ENCODE assay signal across 13 cellular contexts in the genomic region with DNA sequence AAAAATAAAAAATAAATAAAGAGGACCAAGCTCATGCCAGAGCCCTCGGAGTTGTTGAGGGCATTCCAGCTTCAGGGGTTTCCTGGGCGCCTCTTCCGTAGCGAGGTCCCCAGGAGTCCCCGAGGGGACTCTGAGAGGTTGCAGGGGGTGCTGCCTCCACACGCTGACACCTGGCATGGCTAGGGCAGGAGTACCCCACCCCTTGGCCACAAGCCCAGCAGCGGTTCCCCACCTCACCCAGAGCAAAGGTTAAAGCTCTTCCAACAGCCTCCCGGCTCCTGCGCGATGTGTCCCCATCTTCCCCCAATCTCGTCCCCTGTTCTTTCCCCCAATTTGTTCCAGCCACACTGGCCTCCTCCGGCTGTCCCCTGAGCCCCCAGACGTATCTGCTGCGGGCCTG. TPM values are rescaled to one million over a fixed set of nuclear protein-coding genes. Genes with fewer than 3 reads are reported as not detected.
DNase-seq lines count a peak whose midpoint lies in the region; ATAC-seq and TF ChIP-seq lines count a peak whose summit lies in the region.
"Had no signal": no experiment of that assay in that cellular context is flagged by ENCODE, and none has a peak within 500 bp of the region (broad histone marks: within the 10 kb centered on the region; RNA-seq: fewer than 3 reads in every experiment).

No MANE protein-coding gene starts in this region.

- POLR2A ChIA-PET in A673 (lab: Charles Lee; ENCODE audit: low non-redundant PET), result no interaction called here

- H3K36me3 Mint-ChIP-seq in activated naive CD4-positive, alpha-beta T cell treated with anti-CD3 and anti-CD28 coated beads, Interleukin-2, amount 50 U/mL, for 24 hours, result no peaks in the 10 kb centered on the region
- no peaks in the 10 kb centered on the region for H3K36me3 Mint-ChIP-seq in activated naive CD4-positive, alpha-beta T cell treated with anti-CD3 and anti-CD28 coated beads, Interleukin-2, amount 50 U/mL, for 72 hours
- peaks cover 2 to 4% of the 10 kb centered on the region in 2 donors for H3K36me3 Mint-ChIP-seq in CD14-positive monocyte
- H3K36me3 Mint-ChIP-seq in stimulated activated memory B cell treated with anti-CD40 and anti-IgM and Interleukin-4, amounts not matched to agents 10 μg/mL and 1 μg/mL and 100 μg/mL, for 72 hours, result no peaks in the 10 kb centered on the region

- H3K9me3 Mint-ChIP-seq in activated naive CD4-positive, alpha-beta T cell treated with anti-CD3 and anti-CD28 coated beads, Interleukin-2, amount 50 U/mL, for 24 hours, result no peaks in the 10 kb centered on the region
- H3K9me3 Mint-ChIP-seq in activated naive CD4-positive, alpha-beta T cell treated with anti-CD3 and anti-CD28 coated beads, Interleukin-2, amount 50 U/mL, for 72 hours, result no peaks in the 10 kb centered on the region
- peaks cover 0 to 12% (median 3%) of the 10 kb centered on the region in 7 donors for H3K9me3 Mint-ChIP-seq in CD14-positive monocyte
- no peaks in the 10 kb centered on the region for H3K9me3 Mint-ChIP-seq in stimulated activated memory B cell treated with anti-CD40 and anti-IgM and Interleukin-4, amounts not matched to agents 10 μg/mL and 1 μg/mL and 100 μg/mL, for 72 hours
- H3K9me3 Mint-ChIP-seq: CD4-positive, alpha-beta T cell; GM23338 had no signal

- BruUV-seq in A673 (replicated peaks; lab: Mats Ljungman, UMichigan), result no TSS peak

- H3K36me3 ChIP-seq in mucosa of descending colon (ENCODE audit: low read depth), result no peaks in the 10 kb centered on the region
- no peaks in the 10 kb centered on the region for H3K36me3 ChIP-seq in A673 (ENCODE audit: insufficient read depth, low read length, poor library complexity, severe bottlenecking)

- H3K9me3 ChIP-seq in mucosa of descending colon (no peaks in the 10 kb centered on the region), A673 (ENCODE audit: low read depth, low read length, poor library complexity, severe bottlenecking) (no peaks in the 10 kb centered on the region)
- H3K9me3 ChIP-seq: A549, Caco-2 had no signal

- TF ChIP-seq CTCF in CD14-positive monocyte (IDR thresholded peaks at IDR 0.05), result no peak
- no peak for TF ChIP-seq CTCF in mucosa of descending colon (IDR thresholded peaks at IDR 0.05)
- no peak for TF ChIP-seq CTCF in A673 (conservative IDR thresholded peaks at IDR 0.05; ENCODE audit: low read depth, low read length)

- intact Hi-C loops in CD14-positive monocyte (cut with micrococcal nuclease) (no loop called here), mucosa of descending colon (cut with DNase I, micrococcal nuclease) (no loop called here), A673 (cut with micrococcal nuclease; ENCODE audit: unreplicated experiment) (no loop called here)

- DNase-seq in activated naive CD4-positive, alpha-beta T cell treated with anti-CD3 and anti-CD28 coated beads, Interleukin-2, amount 50 U/mL, for 72 hours (ENCODE audit: low spot score in 2 of 2), result no peak
- no peak for DNase-seq in CD14-positive monocyte (ENCODE audit: low spot score)
- no peak for DNase-seq in mucosa of descending colon
- no peak for DNase-seq in effector CD4-positive, alpha-beta T cell
- DNase-seq in A673 (ENCODE audit: low spot score), result no peak
- DNase-seq: C1 segment of cervical spinal cord; Caco-2; CD4-positive, alpha-beta T cell had no signal

- H3K4me1 Mint-ChIP-seq in activated naive CD4-positive, alpha-beta T cell treated with anti-CD3 and anti-CD28 coated beads, Interleukin-2, amount 50 U/mL, for 24 hours, result peaks cover 8% of the 10 kb centered on the region
- H3K4me1 Mint-ChIP-seq in CD14-positive monocyte, result peaks cover 46% of the 10 kb centered on the region
- peaks cover 44% of the 10 kb centered on the region for H3K4me1 Mint-ChIP-seq in stimulated activated memory B cell treated with anti-CD40 and anti-IgM and Interleukin-4, amounts not matched to agents 10 μg/mL and 1 μg/mL and 100 μg/mL, for 72 hours

- ATAC-seq in activated naive CD4-positive, alpha-beta T cell treated with anti-CD3 and anti-CD28 coated beads, Interleukin-2, amount 50 U/mL, for 72 hours, result no peak
- peak; percentile 22 for ATAC-seq in mucosa of descending colon
- ATAC-seq in stimulated activated memory B cell treated with anti-CD40 and anti-IgM and Interleukin-4, amounts not matched to agents 10 μg/mL and 1 μg/mL and 100 μg/mL, for 72 hours, result no peak
- ATAC-seq: A549, GM23338 had no signal

- H3K27me3 ChIP-seq in A673 (replicated peaks; ENCODE audit: insufficient read depth, low read depth, low read length, poor library complexity), result peaks cover 31% of the 10 kb centered on the region

- CTCF ChIA-PET in A673 (lab: Charles Lee), result no interaction called here

- H3K4me3 Mint-ChIP-seq in activated naive CD4-positive, alpha-beta T cell treated with anti-CD3 and anti-CD28 coated beads, Interleukin-2, amount 50 U/mL, for 24 hours, result no peak overlapping the region
- no peak overlapping the region for H3K4me3 Mint-ChIP-seq in CD14-positive monocyte
- no peak overlapping the region for H3K4me3 Mint-ChIP-seq in stimulated activated memory B cell treated with anti-CD40 and anti-IgM and Interleukin-4, amounts not matched to agents 10 μg/mL and 1 μg/mL and 100 μg/mL, for 72 hours
- H3K4me3 Mint-ChIP-seq: CD4-positive, alpha-beta T cell; GM23338 had no signal

- H3K4me3 ChIP-seq in mucosa of descending colon (no peak overlapping the region), A673 (ENCODE audit: low read depth, low read length, poor library complexity, severe bottlenecking) (no peak overlapping the region)
- H3K4me3 ChIP-seq: A549, GM23338 had no signal

- peaks cover 13% of the 10 kb centered on the region for H3K27me3 Mint-ChIP-seq in activated naive CD4-positive, alpha-beta T cell treated with anti-CD3 and anti-CD28 coated beads, Interleukin-2, amount 50 U/mL, for 24 hours
- peaks cover 31 to 46% (median 37%) of the 10 kb centered on the region in 3 donors for H3K27me3 Mint-ChIP-seq in CD14-positive monocyte (ENCODE audit: low read depth in 3 of 3)
- H3K27me3 Mint-ChIP-seq in stimulated activated memory B cell treated with anti-CD40 and anti-IgM and Interleukin-4, amounts not matched to agents 10 μg/mL and 1 μg/mL and 100 μg/mL, for 72 hours, result peaks cover 39% of the 10 kb centered on the region

- H3K4me1 ChIP-seq in mucosa of descending colon (ENCODE audit: low read depth), result peaks cover 11% of the 10 kb centered on the region
- H3K4me1 ChIP-seq in A673 (ENCODE audit: insufficient read depth, low read length, poor library complexity, severe bottlenecking), result no peaks in the 10 kb centered on the region
- H3K4me1 ChIP-seq: Caco-2 had no signal

- no peak overlapping the region for H3K27ac ChIP-seq in A673 (ENCODE audit: low read depth, low read length, poor library complexity, severe bottlenecking)
- H3K27ac ChIP-seq: 22Rv1 had no signal

- H3K27ac Mint-ChIP-seq in activated naive CD4-positive, alpha-beta T cell treated with anti-CD3 and anti-CD28 coated beads, Interleukin-2, amount 50 U/mL, for 24 hours, result peak overlapping the region; percentile 66
- H3K27ac Mint-ChIP-seq in activated naive CD4-positive, alpha-beta T cell treated with anti-CD3 and anti-CD28 coated beads, Interleukin-2, amount 50 U/mL, for 72 hours, result no peak overlapping the region
- H3K27ac Mint-ChIP-seq in CD14-positive monocyte, result peak overlapping the region in 6 of 7 donors; percentile 55 to 91 (median 76)
- H3K27ac Mint-ChIP-seq in stimulated activated memory B cell treated with anti-CD40 and anti-IgM and Interleukin-4, amounts not matched to agents 10 μg/mL and 1 μg/mL and 100 μg/mL, for 72 hours, result peak overlapping the region; percentile 53
- H3K27ac Mint-ChIP-seq: CD4-positive, alpha-beta T cell; GM23338 had no signal

RNA-seq across cellular contexts. Expression of a gene that starts 4.5 kb away (rescaled TPM):
- total RNA-seq in activated naive CD4-positive, alpha-beta T cell treated with anti-CD3 and anti-CD28 coated beads, Interleukin-2, amount 50 U/mL, for 72 hours, result under 1 TPM; 0.06 to 0.14 TPM
- under 1 TPM; 0.09 to 0.14 TPM for polyA plus RNA-seq in CD14-positive monocyte
- total RNA-seq in mucosa of descending colon, result 1 to 10 TPM in 1 of 3 donors, under 1 TPM in 1, not detected in 1; 0.61 to 1.3 TPM
- total RNA-seq in A673 (2021), result not detected in 2 replicates

Comparison
In these comparisons a context has a peak if more than half of its experiments do, and no peak if none do; other contexts are left out.
1. H3K27ac Mint-ChIP-seq: peak in activated naive CD4-positive, alpha-beta T cell treated with anti-CD3 and anti-CD28 coated beads, Interleukin-2, amount 50 U/mL, for 24 hours (single experiment), CD14-positive monocyte (6 of 7) and stimulated activated memory B cell treated with anti-CD40 and anti-IgM and Interleukin-4, amounts not matched to agents 10 μg/mL and 1 μg/mL and 100 μg/mL, for 72 hours (single experiment); none in activated naive CD4-positive, alpha-beta T cell treated with anti-CD3 and anti-CD28 coated beads, Interleukin-2, amount 50 U/mL, for 72 hours (0 of 2).